1 cellular context compared by ENCODE assay signal in genomic region chr2:241910604-241911520, GRCh38.
TF ChIP-seq lines count a peak whose summit lies in the region.

No MANE protein-coding gene starts in this region.

TF ChIP-seq in WTC11, 78 proteins besides CTCF, POLR2A, EP300 and RAD21 (continued from another document):
- TF ChIP-seq USF1 (CRISPR knock-in tag; IDR thresholded peaks at IDR 0.05) (no peak), ZNF425 (CRISPR knock-in tag; conservative IDR thresholded peaks at IDR 0.05) (no peak), SMAD3 (CRISPR knock-in tag; IDR thresholded peaks at IDR 0.05; ENCODE audit: borderline replicate concordance) (no peak), E2F1 (CRISPR knock-in tag; IDR thresholded peaks at IDR 0.05) (no peak)
